15 cellular contexts compared by ENCODE assay signal in genomic region chr11:1305063-1305495, GRCh38. TPM values are rescaled to one million over a fixed set of nuclear protein-coding genes. Genes with fewer than 3 reads are reported as not detected.
DNase-seq lines count a peak whose midpoint lies in the region; ATAC-seq and TF ChIP-seq lines count a peak whose summit lies in the region.
"Had no signal": no experiment of that assay in that cellular context is flagged by ENCODE, and none has a peak within 500 bp of the region (broad histone marks: within the 10 kb centered on the region; RNA-seq: fewer than 3 reads in every experiment).

No MANE protein-coding gene starts in this region.

- no peak for ATAC-seq in activated T-cell treated with anti-CD3 and anti-CD28 coated beads, Interleukin-2, amount 50 U/mL, for 72 hours (replicated peaks in 1 of 2)

- no peaks in the 10 kb centered on the region for H3K9me3 Mint-ChIP-seq in activated T-cell treated with anti-CD3 and anti-CD28 coated beads, Interleukin-2, amount 50 U/mL, for 72 hours
- H3K9me3 Mint-ChIP-seq: activated CD4-positive, alpha-beta memory T cell treated with anti-CD3 and anti-CD28 coated beads, Interleukin-2, amount 10 ng/mL, durations not matched to agents 7 days and 5 days; memory B cell had no signal

- TF ChIP-seq CTCF in epithelial cell of proximal tubule (conservative IDR thresholded peaks at IDR 0.05; ENCODE audit: low read depth, low read length) (no peak), testis (IDR thresholded peaks at IDR 0.05) (no peak), BE2C (IDR thresholded peaks at IDR 0.05; ENCODE audit: low read depth, low read length) (no peak)

- intact Hi-C loops in testis (cut with DNase I; ENCODE audit: low total_unique reads) = no loop called here

- WGBS in testis, 2 donors = 74 to 78% methylated on average over 13 of the region's 13 CpGs

- peak; percentile 12 for DNase-seq in activated T-cell treated with anti-CD3 and anti-CD28 coated beads, Interleukin-2, amount 50 U/mL, for 1 hour
- DNase-seq in activated T-cell treated with anti-CD3 and anti-CD28 coated beads, Interleukin-2, amount 50 U/mL, for 72 hours = no peak
- DNase-seq in epithelial cell of proximal tubule (ENCODE audit: low read depth) (no peak), testis (no peak), ACHN (no peak), NCI-H82 (lab: John Stamatoyannopoulos, UW) (no peak), BE2C (no peak)
- DNase-seq: activated CD4-positive, alpha-beta memory T cell treated with anti-CD3 and anti-CD28 coated beads, Interleukin-2, amount 10 ng/mL, durations not matched to agents 7 days and 5 days; activated naive CD4-positive, alpha-beta T cell; dermis blood vessel endothelial cell; Kasumi-1; NCI-H146; NCI-H446 treated with DMSO at 0.1 percent for 48 hours had no signal

- no peaks in the 10 kb centered on the region for H3K36me3 ChIP-seq in muscle layer of duodenum (ENCODE audit: control insufficient read depth in 1 of 2, insufficient read depth in 2 of 2, low read length in 2 of 2)
- no peaks in the 10 kb centered on the region for H3K36me3 ChIP-seq in testis (ENCODE audit: low read depth, missing control alignments)
- H3K36me3 ChIP-seq in BE2C = no peaks in the 10 kb centered on the region

- H3K4me3 ChIP-seq in epithelial cell of proximal tubule (ENCODE audit: low read depth, low read length) = peak overlapping the region; percentile 3
- no peak overlapping the region for H3K4me3 ChIP-seq in muscle layer of duodenum (ENCODE audit: low read depth in 1 of 2, low read length in 2 of 2)
- H3K4me3 ChIP-seq in testis = no peak overlapping the region
- no peak overlapping the region for H3K4me3 ChIP-seq in BE2C (ENCODE audit: low read depth, low read length)

- H3K9me3 ChIP-seq in muscle layer of duodenum (ENCODE audit: control insufficient read depth in 1 of 2, low read length in 2 of 2) (no peaks in the 10 kb centered on the region), testis (no peaks in the 10 kb centered on the region), BE2C (no peaks in the 10 kb centered on the region)

- no peaks in the 10 kb centered on the region for H3K27me3 ChIP-seq in muscle layer of duodenum (ENCODE audit: low read depth, low read length)
- H3K27me3 ChIP-seq in testis = no peaks in the 10 kb centered on the region
- no peaks in the 10 kb centered on the region for H3K27me3 ChIP-seq in BE2C

- no peaks in the 10 kb centered on the region for H3K27me3 Mint-ChIP-seq in activated T-cell treated with anti-CD3 and anti-CD28 coated beads, Interleukin-2, amount 50 U/mL, for 72 hours (ENCODE audit: low read depth)
- H3K27me3 Mint-ChIP-seq: activated CD4-positive, alpha-beta memory T cell treated with anti-CD3 and anti-CD28 coated beads, Interleukin-2, amount 10 ng/mL, durations not matched to agents 7 days and 5 days; memory B cell had no signal

- H3K27ac ChIP-seq in muscle layer of duodenum (ENCODE audit: low read length) = peak overlapping the region; percentile 5
- H3K27ac ChIP-seq in testis = peak overlapping the region; percentile 53 to 72

- peaks cover 20% of the 10 kb centered on the region for H3K4me1 Mint-ChIP-seq in activated T-cell treated with anti-CD3 and anti-CD28 coated beads, Interleukin-2, amount 50 U/mL, for 72 hours (ENCODE audit: low read depth)

- TF ChIP-seq POLR2A in testis (IDR thresholded peaks at IDR 0.05) = no peak

- no peak overlapping the region for H3K4me3 Mint-ChIP-seq in activated T-cell treated with anti-CD3 and anti-CD28 coated beads, Interleukin-2, amount 50 U/mL, for 72 hours
- H3K4me3 Mint-ChIP-seq: activated CD4-positive, alpha-beta memory T cell treated with anti-CD3 and anti-CD28 coated beads, Interleukin-2, amount 10 ng/mL, durations not matched to agents 7 days and 5 days; memory B cell had no signal

- in situ Hi-C loops in ACHN (cut with HindIII; ENCODE audit: low pct_ligation_motif_present, low pct_unique_long_range_greater_than_20kb, low sequenced_read_pairs) = no loop called here

- H3K36me3 Mint-ChIP-seq in activated T-cell treated with anti-CD3 and anti-CD28 coated beads, Interleukin-2, amount 50 U/mL, for 72 hours (ENCODE audit: insufficient read depth in 2 of 2) = no peaks in the 10 kb centered on the region

- peaks cover 19 to 62% of the 10 kb centered on the region in 2 donors for H3K4me1 ChIP-seq in muscle layer of duodenum (ENCODE audit: control insufficient read depth in 1 of 2, insufficient read depth in 2 of 2, low read length in 2 of 2)
- H3K4me1 ChIP-seq in testis = peaks cover 69% of the 10 kb centered on the region
- no peaks in the 10 kb centered on the region for H3K4me1 ChIP-seq in BE2C

- H3K27ac Mint-ChIP-seq in activated T-cell treated with anti-CD3 and anti-CD28 coated beads, Interleukin-2, amount 50 U/mL, for 72 hours = no peak overlapping the region
- H3K27ac Mint-ChIP-seq: activated CD4-positive, alpha-beta memory T cell treated with anti-CD3 and anti-CD28 coated beads, Interleukin-2, amount 10 ng/mL, durations not matched to agents 7 days and 5 days; memory B cell had no signal

RNA-seq across cellular contexts. Expression of gene TOLLIP, which starts 4.4 kb away (rescaled TPM):
- 10 to 100 TPM; 32.9 to 34.1 TPM for total RNA-seq in activated T-cell treated with anti-CD3 and anti-CD28 coated beads, Interleukin-2, amount 50 U/mL, for 72 hours
- total RNA-seq in epithelial cell of proximal tubule = 22.0 and 28.5 TPM in 2 replicates
- 100 to 1,000 TPM; 197 to 220 TPM for total RNA-seq in testis
- 185 TPM for polyA plus RNA-seq in testis (ENCODE audit: insufficient read depth, low read depth, low replicate concordance)
- 38.5 TPM for polyA plus RNA-seq in BE2C (2012; ENCODE audit: insufficient read depth, insufficient read length, low read depth)
